In the genomic region with DNA sequence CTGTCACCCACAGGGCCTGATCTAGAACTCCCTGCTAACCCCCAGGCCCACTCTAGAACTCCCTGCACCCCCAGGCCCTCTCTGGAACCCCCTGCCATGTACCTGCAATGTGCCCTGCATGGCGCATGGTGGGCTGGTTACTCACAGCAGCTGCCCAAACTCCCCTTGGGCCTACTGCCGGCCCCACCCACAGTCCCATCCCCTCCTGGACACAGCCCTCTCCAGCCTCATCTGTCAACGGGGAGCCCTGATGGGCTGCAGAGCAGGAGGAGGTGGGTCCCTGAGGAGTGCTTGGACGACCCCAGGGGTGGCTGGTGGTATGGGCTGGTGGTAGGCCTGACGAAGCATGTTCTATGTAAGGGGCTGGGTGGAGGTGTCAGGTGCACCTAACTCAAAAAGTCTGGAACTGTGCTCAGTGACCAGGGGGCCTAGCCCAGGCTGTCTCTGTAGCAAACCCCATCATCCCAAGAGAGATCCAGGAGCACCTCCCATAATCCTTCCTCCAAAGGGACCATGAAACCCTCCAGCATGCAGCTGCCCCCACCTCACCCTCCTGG, we compare ENCODE assay signal across 28 cellular contexts. TPM values are rescaled to one million over a fixed set of nuclear protein-coding genes. Genes with fewer than 3 reads are reported as not detected.
"Had no signal": no experiment of that assay in that cellular context is flagged by ENCODE, and none has a peak within 500 bp of the region (broad histone marks: within the 10 kb centered on the region; RNA-seq: fewer than 3 reads in every experiment).

No MANE protein-coding gene starts in this region.

- H3K27ac Mint-ChIP-seq: activated CD8-positive, alpha-beta memory T cell treated with anti-CD3 and anti-CD28 coated beads, Interleukin-2, amount 10 ng/mL, durations not matched to agents 7 days and 5 days; activated naive CD4-positive, alpha-beta T cell treated with anti-CD3 and anti-CD28 coated beads, Interleukin-2, amount 50 U/mL, for 72 hours; activated naive CD8-positive, alpha-beta T cell treated with anti-CD3 and anti-CD28 coated beads, Interleukin-2, amount 50 U/mL, for 24 hours; activated T-cell treated with anti-CD3 and anti-CD28 coated beads, Interleukin-2, amount 50 U/mL, for 24 hours; activated T-helper 1 cell treated with anti-CD3 and anti-CD28 coated beads, Interleukin-12 subunit alpha, Interleukin-12 subunit beta, Interleukin-2, Interleukin-4 antibody, amounts not matched to agents 30 ng/mL and 10 ng/mL and 1 ng/mL, durations not matched to agents 14 hours and 24 hours and 36 hours; brain; T-helper 17 cell; WTC11 had no signal

- H3K27me3 Mint-ChIP-seq: activated naive CD8-positive, alpha-beta T cell treated with anti-CD3 and anti-CD28 coated beads, Interleukin-2, amount 50 U/mL, for 24 hours; activated T-cell treated with anti-CD3 and anti-CD28 coated beads, Interleukin-2, amount 50 U/mL, for 24 hours; brain had no signal

- H3K4me3 ChIP-seq: K562 had no signal

- H3K36me3 Mint-ChIP-seq: activated CD8-positive, alpha-beta memory T cell treated with anti-CD3 and anti-CD28 coated beads, Interleukin-2, amount 10 ng/mL, durations not matched to agents 7 days and 5 days; activated naive CD4-positive, alpha-beta T cell treated with anti-CD3 and anti-CD28 coated beads, Interleukin-2, amount 50 U/mL, for 72 hours; brain; WTC11 had no signal

- H3K4me3 Mint-ChIP-seq: activated CD8-positive, alpha-beta memory T cell treated with anti-CD3 and anti-CD28 coated beads, Interleukin-2, amount 10 ng/mL, durations not matched to agents 7 days and 5 days; activated naive CD8-positive, alpha-beta T cell treated with anti-CD3 and anti-CD28 coated beads, Interleukin-2, amount 50 U/mL, for 24 hours; activated T-cell treated with anti-CD3 and anti-CD28 coated beads, Interleukin-2, amount 50 U/mL, for 24 hours; activated T-helper 1 cell treated with anti-CD3 and anti-CD28 coated beads, Interleukin-12 subunit alpha, Interleukin-12 subunit beta, Interleukin-2, Interleukin-4 antibody, amounts not matched to agents 30 ng/mL and 10 ng/mL and 1 ng/mL, durations not matched to agents 14 hours and 24 hours and 36 hours; brain; T-helper 17 cell; WTC11 had no signal

- DNase-seq: activated CD4-positive, alpha-beta T cell treated with anti-CD3 and anti-CD28 coated beads for 48 hours; activated CD4-positive, alpha-beta T cell treated with anti-CD3 and anti-CD28 coated beads, Interleukin-2, amount 50 U/mL, for 48 hours; activated CD4-positive, CD25-positive, alpha-beta regulatory T cell treated with anti-CD3 and anti-CD28 coated beads, Interleukin-2, amount 50 U/mL, for 72 hours; activated CD8-positive, alpha-beta memory T cell treated with anti-CD3 and anti-CD28 coated beads, Interleukin-2, amount 10 ng/mL, durations not matched to agents 7 days and 5 days; activated effector memory CD4-positive, alpha-beta T cell treated with Interleukin-2 at 50 U/mL for 16 hours; activated naive CD4-positive, alpha-beta T cell; activated naive CD8-positive, alpha-beta T cell treated with anti-CD3 and anti-CD28 coated beads, Interleukin-2, amount 50 U/mL, for 24 hours; activated T-cell treated with anti-CD3 and anti-CD28 coated beads, Interleukin-2, amount 50 U/mL, for 24 hours; amniotic stem cell; Karpas-422; MM.1S; NCI-H1105; NCI-H1436; NCI-H1694 treated with DMSO at 0.1 percent for 48 hours; NCI-H2081; NCI-H510A treated with DMSO at 0.1 percent for 48 hours; NCI-H69; NK-92 treated with Interleukin-12 subunit alpha and Interleukin-12 subunit beta, amount 100 ng/mL, for 24 hours; PC-3; SIG-M5; T-helper 17 cell; T-helper 9 cell had no signal

- H3K4me1 Mint-ChIP-seq: activated CD8-positive, alpha-beta memory T cell treated with anti-CD3 and anti-CD28 coated beads, Interleukin-2, amount 10 ng/mL, durations not matched to agents 7 days and 5 days; activated naive CD8-positive, alpha-beta T cell treated with anti-CD3 and anti-CD28 coated beads, Interleukin-2, amount 50 U/mL, for 24 hours had no signal

- ATAC-seq: activated CD8-positive, alpha-beta memory T cell treated with anti-CD3 and anti-CD28 coated beads, Interleukin-2, amount 10 ng/mL, durations not matched to agents 7 days and 5 days; activated naive CD4-positive, alpha-beta T cell treated with anti-CD3 and anti-CD28 coated beads, Interleukin-2, amount 50 U/mL, for 72 hours; activated naive CD8-positive, alpha-beta T cell treated with anti-CD3 and anti-CD28 coated beads, Interleukin-2, amount 50 U/mL, for 24 hours; K562; PC-3; T-helper 17 cell; WTC11 had no signal

- H3K9me3 Mint-ChIP-seq: activated naive CD4-positive, alpha-beta T cell treated with anti-CD3 and anti-CD28 coated beads, Interleukin-2, amount 50 U/mL, for 72 hours; activated naive CD8-positive, alpha-beta T cell treated with anti-CD3 and anti-CD28 coated beads, Interleukin-2, amount 50 U/mL, for 24 hours; activated T-cell treated with anti-CD3 and anti-CD28 coated beads, Interleukin-2, amount 50 U/mL, for 24 hours; activated T-helper 1 cell treated with anti-CD3 and anti-CD28 coated beads, Interleukin-12 subunit alpha, Interleukin-12 subunit beta, Interleukin-2, Interleukin-4 antibody, amounts not matched to agents 30 ng/mL and 10 ng/mL and 1 ng/mL, durations not matched to agents 14 hours and 24 hours and 36 hours; brain; WTC11 had no signal

RNA-seq across cellular contexts. Expression of a gene that starts 19.0 kb away (rescaled TPM):
- total RNA-seq: activated CD8-positive, alpha-beta memory T cell treated with anti-CD3 and anti-CD28 coated beads, Interleukin-2, amount 10 ng/mL, durations not matched to agents 7 days and 5 days; activated naive CD4-positive, alpha-beta T cell treated with anti-CD3 and anti-CD28 coated beads, Interleukin-2, amount 50 U/mL, for 72 hours; activated T-helper 1 cell treated with anti-CD3 and anti-CD28 coated beads, Interleukin-12 subunit alpha, Interleukin-12 subunit beta, Interleukin-2, Interleukin-4 antibody, amounts not matched to agents 30 ng/mL and 10 ng/mL and 1 ng/mL, durations not matched to agents 14 hours and 24 hours and 36 hours; astrocyte; PC-3; T-helper 17 cell; WTC11 had no signal
